ENCODE assay signal across 18 cellular contexts in genomic region chr3:36297195-36297594, GRCh38.
DNase-seq lines count a peak whose midpoint lies in the region; ATAC-seq and TF ChIP-seq lines count a peak whose summit lies in the region.
"Had no signal": no experiment of that assay in that cellular context is flagged by ENCODE, and none has a peak within 500 bp of the region (broad histone marks: within the 10 kb centered on the region; RNA-seq: fewer than 3 reads in every experiment).

No MANE protein-coding gene starts in this region.

- H3K27me3 Mint-ChIP-seq in MCF 10A (ENCODE audit: insufficient read depth, unreplicated experiment): no peaks in the 10 kb centered on the region
- H3K27me3 Mint-ChIP-seq: CD4-positive, CD25-positive, alpha-beta regulatory T cell; T-cell had no signal

- DNase-seq in MCF 10A (ENCODE audit: unreplicated experiment): no peak
- no peak for DNase-seq in breast epithelium (ENCODE audit: low spot score in 2 of 2)
- no peak for DNase-seq in adipocyte (ENCODE audit: low read depth)
- no peak for DNase-seq in psoas muscle
- DNase-seq in Karpas-422: no peak
- DNase-seq in upper lobe of left lung: no peak
- DNase-seq: CD4-positive, CD25-positive, alpha-beta regulatory T cell; DND-41; GOT3; HCEC 1CT; KG1; MV-4-11; NCI-H2081; NCI-H446; NCI-H526; SIG-M5; T-cell had no signal

- H3K9ac ChIP-seq in adipocyte (ENCODE audit: low read length) (no peak overlapping the region), Karpas-422 (ENCODE audit: low read length) (no peak overlapping the region)

- H3K4me2 ChIP-seq in Karpas-422 (ENCODE audit: low read depth, low read length, poor library complexity, severe bottlenecking): no peak overlapping the region

- H3K36me3 Mint-ChIP-seq in MCF 10A (ENCODE audit: insufficient read depth, unreplicated experiment): no peaks in the 10 kb centered on the region
- H3K36me3 Mint-ChIP-seq: CD4-positive, CD25-positive, alpha-beta regulatory T cell; T-cell had no signal

- H3K36me3 ChIP-seq in breast epithelium (no peaks in the 10 kb centered on the region), adipocyte (ENCODE audit: control insufficient read depth, insufficient read depth, low read length, severe bottlenecking) (no peaks in the 10 kb centered on the region), psoas muscle (ENCODE audit: insufficient read depth in 1 of 2, low read depth in 1 of 2) (no peaks in the 10 kb centered on the region), Karpas-422 (ENCODE audit: insufficient read depth, low read length) (no peaks in the 10 kb centered on the region), upper lobe of left lung (no peaks in the 10 kb centered on the region)

- no peaks in the 10 kb centered on the region for H3K79me2 ChIP-seq in Karpas-422 (ENCODE audit: low read length)

- H3K9me2 ChIP-seq in Karpas-422 (replicated peaks; ENCODE audit: insufficient read depth, low read length): no peaks in the 10 kb centered on the region

- H3K4me3 ChIP-seq in breast epithelium (peak overlapping the region in 1 of 3 donors; percentile 11), adipocyte (ENCODE audit: low read length) (peak overlapping the region; percentile 59), psoas muscle (peak overlapping the region; percentile 6), Karpas-422 (ENCODE audit: low read length) (no peak overlapping the region), upper lobe of left lung (no peak overlapping the region)

- ATAC-seq in psoas muscle: no peak
- no peak for ATAC-seq in GM21529 (IDR thresholded peaks at IDR 0.05; ENCODE audit: unreplicated experiment)
- no peak for ATAC-seq in upper lobe of left lung (ENCODE audit: low FRiP score in 2 of 2)
- ATAC-seq: T-cell had no signal

- TF ChIP-seq EP300 in upper lobe of left lung (IDR thresholded peaks at IDR 0.05): no peak

- no peaks in the 10 kb centered on the region for H3K9me3 Mint-ChIP-seq in MCF 10A (ENCODE audit: unreplicated experiment)

- no peaks in the 10 kb centered on the region for H4K20me1 ChIP-seq in Karpas-422 (ENCODE audit: insufficient read depth, low read depth, low read length)

- H2AFZ ChIP-seq in Karpas-422 (ENCODE audit: low read length): no peak overlapping the region

- H3K27ac Mint-ChIP-seq in MCF 10A (ENCODE audit: low read depth, unreplicated experiment): no peak overlapping the region
- H3K27ac Mint-ChIP-seq: CD4-positive, CD25-positive, alpha-beta regulatory T cell; T-cell had no signal

- TF ChIP-seq CTCF in MCF 10A (IDR thresholded peaks at IDR 0.05; ENCODE audit: unreplicated experiment) (no peak), breast epithelium (IDR thresholded peaks at IDR 0.05) (no peak), psoas muscle (IDR thresholded peaks at IDR 0.05) (no peak), upper lobe of left lung (IDR thresholded peaks at IDR 0.05) (no peak)

- H3K27me3 ChIP-seq in breast epithelium: no peaks in the 10 kb centered on the region
- no peaks in the 10 kb centered on the region for H3K27me3 ChIP-seq in adipocyte (replicated peaks; ENCODE audit: control insufficient read depth, insufficient read depth, low read length)
- no peaks in the 10 kb centered on the region for H3K27me3 ChIP-seq in psoas muscle (ENCODE audit: insufficient read depth in 3 of 3, low read length in 2 of 3)
- no peaks in the 10 kb centered on the region for H3K27me3 ChIP-seq in Karpas-422 (ENCODE audit: low read length)
- H3K27me3 ChIP-seq in upper lobe of left lung: no peaks in the 10 kb centered on the region

- H3K4me3 Mint-ChIP-seq in MCF 10A (ENCODE audit: unreplicated experiment): peak overlapping the region; percentile 19
- H3K4me3 Mint-ChIP-seq: CD4-positive, CD25-positive, alpha-beta regulatory T cell; T-cell had no signal

- BruUV-seq in MCF 10A (replicated peaks; lab: Mats Ljungman, UMichigan): no TSS peak

- peaks cover 9% of the 10 kb centered on the region for H3K4me1 Mint-ChIP-seq in MCF 10A (ENCODE audit: insufficient read depth, unreplicated experiment)
- H3K4me1 Mint-ChIP-seq: CD4-positive, CD25-positive, alpha-beta regulatory T cell; T-cell had no signal

- POLR2A ChIA-PET in MCF 10A (lab: Yijun Ruan, JAX): interaction anchor here (0.6 kb wide), 1 partner anchor 1110 kb away, joined by 3 read pairs; no protein-coding TSS in a partner anchor

- H3K9me3 ChIP-seq in breast epithelium (no peaks in the 10 kb centered on the region), adipocyte (ENCODE audit: control insufficient read depth, low read length) (no peaks in the 10 kb centered on the region), psoas muscle (no peaks in the 10 kb centered on the region), Karpas-422 (ENCODE audit: low read length) (no peaks in the 10 kb centered on the region), upper lobe of left lung (no peaks in the 10 kb centered on the region)

- H3K4me1 ChIP-seq in breast epithelium (no peaks in the 10 kb centered on the region), adipocyte (ENCODE audit: control insufficient read depth, insufficient read depth, low read length) (peaks cover 12% of the 10 kb centered on the region), psoas muscle (no peaks in the 10 kb centered on the region), Karpas-422 (ENCODE audit: low read length) (no peaks in the 10 kb centered on the region), upper lobe of left lung (peaks cover 0 to 8% (median 3%) of the 10 kb centered on the region in 4 donors)

- WGBS in psoas muscle, 3 donors: 63 to 68% (median 65%) methylated on average over 3 of the region's 3 CpGs
- 60 to 72% methylated on average over 3 of the region's 3 CpGs for WGBS in upper lobe of left lung, 2 donors

- intact Hi-C loops in MCF 10A (cut with micrococcal nuclease): no loop called here
- intact Hi-C loops in breast epithelium (cut with DNase I; ENCODE audit: low total_unique reads): no loop called here
- intact Hi-C loops in psoas muscle (cut with DNase I): no loop called here

- H3K27ac ChIP-seq in breast epithelium (peak overlapping the region in 1 of 2 donors; percentile 63), psoas muscle (no peak overlapping the region), Karpas-422 (ENCODE audit: low read length) (no peak overlapping the region), upper lobe of left lung (peak overlapping the region in 1 of 4 donors; percentile 22)

- TF ChIP-seq POLR2A in breast epithelium (IDR thresholded peaks at IDR 0.05): no peak
- TF ChIP-seq POLR2A in upper lobe of left lung (IDR thresholded peaks at IDR 0.05): no peak

- CTCF ChIA-PET in MCF 10A (lab: Yijun Ruan, JAX): interaction anchor here (0.6 to 1.6 kb wide), 5 partner anchors 9 to 520 kb away, joined by 3 to 5 read pairs (median 4); no protein-coding TSS in a partner anchor

Comparison
In these comparisons a context has a peak if more than half of its experiments do, and no peak if none do; other contexts are left out.
1. H3K4me3 ChIP-seq: peak in adipocyte (single experiment) and psoas muscle (single experiment); none in Karpas-422 (single experiment) and upper lobe of left lung (0 of 4).